25 cellular contexts compared by ENCODE assay signal in the genomic region with DNA sequence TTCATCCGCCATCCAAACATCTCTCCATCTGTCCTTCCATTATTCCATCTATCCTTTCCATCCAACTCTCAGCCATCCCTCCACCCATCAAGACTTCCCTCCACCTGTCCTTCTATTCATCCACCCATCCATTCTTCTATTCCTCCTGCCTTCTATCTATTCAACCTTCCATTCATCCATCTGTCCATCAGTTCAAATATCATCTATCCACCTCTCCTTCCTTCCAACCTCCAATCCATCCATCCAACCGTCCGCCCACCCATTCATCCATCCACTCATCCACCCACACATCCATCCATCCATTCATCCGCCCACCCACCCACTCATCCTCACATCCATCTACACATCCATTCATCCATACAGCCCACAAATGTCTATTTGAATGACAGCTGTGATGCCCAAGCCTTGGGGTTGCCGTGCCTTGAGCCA.
A peak's percentile ranks its signal among the peaks of the same experiment; 100 is the strongest.
DNase-seq lines count a peak whose midpoint lies in the region; ATAC-seq and TF ChIP-seq lines count a peak whose summit lies in the region.
"Had no signal": no experiment of that assay in that cellular context is flagged by ENCODE, and none has a peak within 500 bp of the region (broad histone marks: within the 10 kb centered on the region; RNA-seq: fewer than 3 reads in every experiment).

No MANE protein-coding gene starts in this region.

- DNase-seq in RWPE1 (ENCODE audit: low spot score) (no peak), mesenteric fat pad (ENCODE audit: low spot score) (peak; percentile 65), thyroid gland (no peak), occipital lobe (lab: John Stamatoyannopoulos, UW) (no peak)
- DNase-seq: activated CD4-positive, alpha-beta memory T cell treated with anti-CD3 and anti-CD28 coated beads, Interleukin-2, amount 10 ng/mL, durations not matched to agents 7 days and 5 days; activated CD4-positive, CD25-positive, alpha-beta regulatory T cell treated with anti-CD3 and anti-CD28 coated beads, Interleukin-2, amount 50 U/mL, for 72 hours; amniotic stem cell; COR-L47; H9; immature natural killer cell; left colon; MV-4-11; NCI-H1436; NCI-H69; PC-9; Right ventricle myocardium superior; T-helper 17 cell had no signal

- ATAC-seq in GM18867 (IDR thresholded peaks at IDR 0.05; ENCODE audit: unreplicated experiment) (no peak), HG03520 (IDR thresholded peaks at IDR 0.05; ENCODE audit: unreplicated experiment) (no peak)
- ATAC-seq: left colon; stimulated activated memory B cell treated with anti-CD40 and anti-IgM and Interleukin-4, amounts not matched to agents 10 μg/mL and 1 μg/mL and 100 μg/mL, for 72 hours; T-helper 17 cell had no signal

- H3K27me3 ChIP-seq in thyroid gland, result no peaks in the 10 kb centered on the region
- H3K27me3 ChIP-seq: BLaER1 treated with 17β-estradiol and CSF1 and Interleukin-3, amounts not matched to agents 10 nM and 100 nM; suprapubic skin had no signal

- TF ChIP-seq POLR2A in thyroid gland (IDR thresholded peaks at IDR 0.05), result no peak

- POLR2A ChIA-PET in HEK293 (lab: Yijun Ruan, JAX) (no interaction called here), RWPE1 (lab: Yijun Ruan, JAX; ENCODE audit: low non-redundant PET) (no interaction called here)

- whole genome bisulfite sequencing in thyroid gland, 2 donors, result 96 to 98% methylated on average over 5 of the region's 5 CpGs

- TF ChIP-seq CTCF in HEK293 (tag by site-specific recombination; IDR thresholded peaks at IDR 0.05), result no peak
- TF ChIP-seq CTCF in RWPE1 (conservative IDR thresholded peaks at IDR 0.05; ENCODE audit: low read depth), result no peak
- no peak for TF ChIP-seq CTCF in thyroid gland (IDR thresholded peaks at IDR 0.05)

- intact Hi-C loops in thyroid gland (cut with DNase I), result no loop called here

- no peaks in the 10 kb centered on the region for H3K9me3 ChIP-seq in HEK293 (ENCODE audit: control insufficient read depth, insufficient read depth, low read depth, low read length)
- no peaks in the 10 kb centered on the region for H3K9me3 ChIP-seq in thyroid gland
- H3K9me3 ChIP-seq: prostate gland, suprapubic skin had no signal

- H3K4me3 ChIP-seq in HEK293 (ENCODE audit: low read depth, low read length) (no peak overlapping the region), thyroid gland (replicated peaks in 1 of 3) (no peak overlapping the region)
- H3K4me3 ChIP-seq: BLaER1 treated with 17β-estradiol and CSF1 and Interleukin-3, amounts not matched to agents 10 nM and 100 nM; PC-9; prostate gland; suprapubic skin had no signal

- H3K36me3 ChIP-seq in HEK293 (ENCODE audit: control insufficient read depth in 2 of 2, insufficient read depth in 1 of 2, low read length in 2 of 2), result no peaks in the 10 kb centered on the region
- no peaks in the 10 kb centered on the region for H3K36me3 ChIP-seq in thyroid gland
- H3K36me3 ChIP-seq: BLaER1 treated with 17β-estradiol and CSF1 and Interleukin-3, amounts not matched to agents 10 nM and 100 nM; prostate gland; suprapubic skin had no signal

- H3K4me1 ChIP-seq in HEK293 (ENCODE audit: control insufficient read depth, insufficient read depth, low read length) (no peaks in the 10 kb centered on the region), thyroid gland (peaks cover 22 to 43% of the 10 kb centered on the region in 2 donors)
- H3K4me1 ChIP-seq: prostate gland had no signal

- CTCF ChIA-PET in HEK293 (lab: Yijun Ruan, JAX), result interaction anchor here (0.6 kb wide), 1 partner anchor 95 kb away, joined by 7 read pairs; no protein-coding TSS in a partner anchor
- CTCF ChIA-PET in RWPE1 (lab: Yijun Ruan, JAX), result no interaction called here

- H3K27ac ChIP-seq in HEK293 (ENCODE audit: extremely low read depth, low read depth, low read length) (no peak overlapping the region), RWPE1 (peak overlapping the region; percentile 95), thyroid gland (peak overlapping the region; percentile 91 to 97 (median 92))
- H3K27ac ChIP-seq: BLaER1 treated with 17β-estradiol and CSF1 and Interleukin-3, amounts not matched to agents 10 nM and 100 nM; HL-60 had no signal

TF ChIP-seq in HEK293, 187 proteins besides CTCF, POLR2A, EP300 and RAD21:
- TF ChIP-seq ZNF791 (tag by site-specific recombination; IDR thresholded peaks at IDR 0.05), result peak; percentile 41; the same call in 1 of the 2 replicates
- TF ChIP-seq EGR2 (tag by site-specific recombination; IDR thresholded peaks at IDR 0.05; ENCODE audit: low read depth), result peak; percentile 99
- peak; percentile 93 for TF ChIP-seq ZNF366 (tag by site-specific recombination; conservative IDR thresholded peaks at IDR 0.05)
- TF ChIP-seq, protein P1, sequence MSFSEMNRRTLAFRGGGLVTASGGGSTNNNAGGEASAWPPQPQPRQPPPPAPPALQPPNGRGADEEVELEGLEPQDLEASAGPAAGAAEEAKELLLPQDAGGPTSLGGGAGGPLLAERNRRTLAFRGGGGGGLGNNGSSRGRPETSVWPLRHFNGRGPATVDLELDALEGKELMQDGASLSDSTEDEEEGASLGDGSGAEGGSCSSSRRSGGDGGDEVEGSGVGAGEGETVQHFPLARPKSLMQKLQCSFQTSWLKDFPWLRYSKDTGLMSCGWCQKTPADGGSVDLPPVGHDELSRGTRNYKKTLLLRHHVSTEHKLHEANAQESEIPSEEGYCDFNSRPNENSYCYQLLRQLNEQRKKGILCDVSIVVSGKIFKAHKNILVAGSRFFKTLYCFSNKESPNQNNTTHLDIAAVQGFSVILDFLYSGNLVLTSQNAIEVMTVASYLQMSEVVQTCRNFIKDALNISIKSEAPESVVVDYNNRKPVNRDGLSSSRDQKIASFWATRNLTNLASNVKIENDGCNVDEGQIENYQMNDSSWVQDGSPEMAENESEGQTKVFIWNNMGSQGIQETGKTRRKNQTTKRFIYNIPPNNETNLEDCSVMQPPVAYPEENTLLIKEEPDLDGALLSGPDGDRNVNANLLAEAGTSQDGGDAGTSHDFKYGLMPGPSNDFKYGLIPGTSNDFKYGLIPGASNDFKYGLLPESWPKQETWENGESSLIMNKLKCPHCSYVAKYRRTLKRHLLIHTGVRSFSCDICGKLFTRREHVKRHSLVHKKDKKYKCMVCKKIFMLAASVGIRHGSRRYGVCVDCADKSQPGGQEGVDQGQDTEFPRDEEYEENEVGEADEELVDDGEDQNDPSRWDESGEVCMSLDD (tag by site-specific recombination; IDR thresholded peaks at IDR 0.05), result peak; percentile 43; the same call in 1 of the 2 replicates
- no peak for TF ChIP-seq ZNF354C (tag by site-specific recombination; IDR thresholded peaks at IDR 0.05; ENCODE audit: borderline replicate concordance, low read depth)
- TF ChIP-seq, protein P2, sequence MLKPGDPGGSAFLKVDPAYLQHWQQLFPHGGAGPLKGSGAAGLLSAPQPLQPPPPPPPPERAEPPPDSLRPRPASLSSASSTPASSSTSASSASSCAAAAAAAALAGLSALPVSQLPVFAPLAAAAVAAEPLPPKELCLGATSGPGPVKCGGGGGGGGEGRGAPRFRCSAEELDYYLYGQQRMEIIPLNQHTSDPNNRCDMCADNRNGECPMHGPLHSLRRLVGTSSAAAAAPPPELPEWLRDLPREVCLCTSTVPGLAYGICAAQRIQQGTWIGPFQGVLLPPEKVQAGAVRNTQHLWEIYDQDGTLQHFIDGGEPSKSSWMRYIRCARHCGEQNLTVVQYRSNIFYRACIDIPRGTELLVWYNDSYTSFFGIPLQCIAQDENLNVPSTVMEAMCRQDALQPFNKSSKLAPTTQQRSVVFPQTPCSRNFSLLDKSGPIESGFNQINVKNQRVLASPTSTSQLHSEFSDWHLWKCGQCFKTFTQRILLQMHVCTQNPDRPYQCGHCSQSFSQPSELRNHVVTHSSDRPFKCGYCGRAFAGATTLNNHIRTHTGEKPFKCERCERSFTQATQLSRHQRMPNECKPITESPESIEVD (tag by site-specific recombination; IDR thresholded peaks at IDR 0.05), result no peak
- TF ChIP-seq ZFHX2 (tag by site-specific recombination; conservative IDR thresholded peaks at IDR 0.05), result peak; percentile 93
